19 cellular contexts compared by ENCODE assay signal in the genomic region with DNA sequence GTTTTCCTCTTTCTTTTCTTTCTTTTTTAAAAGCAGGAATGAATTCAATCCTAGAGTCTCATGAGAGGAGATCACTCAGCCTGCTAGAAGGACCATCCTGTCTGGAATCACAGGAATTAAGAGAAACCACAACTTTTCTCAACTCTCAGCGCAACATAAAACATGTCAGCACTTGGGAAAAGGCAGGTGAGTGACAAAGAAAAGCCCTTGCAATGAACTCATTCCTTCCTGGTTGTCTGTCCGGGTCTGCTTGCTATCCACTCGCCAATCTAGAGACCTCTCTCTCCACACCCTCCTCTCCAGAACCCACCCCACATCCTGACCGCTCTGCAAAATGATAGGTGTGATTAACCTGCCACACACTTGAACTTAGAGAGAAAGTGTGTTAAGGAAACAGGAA.
"Had no signal": no experiment of that assay in that cellular context is flagged by ENCODE, and none has a peak within 500 bp of the region (broad histone marks: within the 10 kb centered on the region; RNA-seq: fewer than 3 reads in every experiment).

No MANE protein-coding gene starts in this region.

- H3K9me3 ChIP-seq: neutrophil, thyroid gland had no signal

- H3K79me2 ChIP-seq: parathyroid adenoma had no signal

- ATAC-seq: activated CD8-positive, alpha-beta memory T cell treated with anti-CD3 and anti-CD28 coated beads, Interleukin-2, amount 10 ng/mL, durations not matched to agents 7 days and 5 days; effector memory CD8-positive, alpha-beta T cell; right cardiac atrium had no signal

- H3K27ac Mint-ChIP-seq: activated CD4-positive, alpha-beta memory T cell treated with anti-CD3 and anti-CD28 coated beads, Interleukin-2, amount 10 ng/mL, durations not matched to agents 7 days and 5 days; activated CD8-positive, alpha-beta memory T cell treated with anti-CD3 and anti-CD28 coated beads, Interleukin-2, amount 10 ng/mL, durations not matched to agents 7 days and 5 days; activated naive CD4-positive, alpha-beta T cell treated with anti-CD3 and anti-CD28 coated beads, Interleukin-2, amount 10 ng/mL, durations not matched to agents 7 days and 5 days; effector memory CD8-positive, alpha-beta T cell; nephron; stimulated activated naive CD8-positive, alpha-beta T cell treated with anti-CD3 and anti-CD28 coated beads, Interleukin-15, Interleukin-2, amounts not matched to agents 100 ng/mL and 50 ng/mL, for 24 hours had no signal

- H3K9ac ChIP-seq: parathyroid adenoma had no signal

- H3K36me3 ChIP-seq: heart right ventricle, left lung, neutrophil, thyroid gland had no signal

- H3K27me3 ChIP-seq: heart right ventricle, left lung, neutrophil, thyroid gland had no signal

- H3K4me1 ChIP-seq: parathyroid adenoma had no signal

- DNase-seq: activated CD4-positive, alpha-beta memory T cell treated with anti-CD3 and anti-CD28 coated beads, Interleukin-2, amount 10 ng/mL, durations not matched to agents 7 days and 5 days; activated CD4-positive, alpha-beta T cell treated with anti-CD3 and anti-CD28 coated beads for 48 hours; activated CD8-positive, alpha-beta memory T cell treated with anti-CD3 and anti-CD28 coated beads, Interleukin-2, amount 10 ng/mL, durations not matched to agents 7 days and 5 days; activated effector memory CD4-positive, alpha-beta T cell treated with anti-CD3 and anti-CD28 coated beads, Interleukin-2, amount 50 U/mL, for 16 hours; activated naive CD4-positive, alpha-beta T cell treated with anti-CD3 and anti-CD28 coated beads, Interleukin-2, amount 10 ng/mL, durations not matched to agents 7 days and 5 days; activated T-cell treated with anti-CD3 and anti-CD28 coated beads for 4 hours; caudate nucleus; effector memory CD8-positive, alpha-beta T cell; heart right ventricle; left lung; right cardiac atrium; stimulated activated CD4-positive, alpha-beta T cell treated with anti-CD3 and anti-CD28 coated beads, Interleukin-12 subunit alpha, Interleukin-12 subunit beta, amount 100 ng/mL, for 4 hours; SW 1271; T-helper 2 cell; thyroid gland had no signal

- H3K4me3 ChIP-seq: heart right ventricle, left lung, thyroid gland had no signal

- H3K4me1 Mint-ChIP-seq: activated CD4-positive, alpha-beta memory T cell treated with anti-CD3 and anti-CD28 coated beads, Interleukin-2, amount 10 ng/mL, durations not matched to agents 7 days and 5 days; activated CD8-positive, alpha-beta memory T cell treated with anti-CD3 and anti-CD28 coated beads, Interleukin-2, amount 10 ng/mL, durations not matched to agents 7 days and 5 days; activated naive CD4-positive, alpha-beta T cell treated with anti-CD3 and anti-CD28 coated beads, Interleukin-2, amount 10 ng/mL, durations not matched to agents 7 days and 5 days; nephron had no signal

- H3K4me3 Mint-ChIP-seq: activated CD4-positive, alpha-beta memory T cell treated with anti-CD3 and anti-CD28 coated beads, Interleukin-2, amount 10 ng/mL, durations not matched to agents 7 days and 5 days; activated CD8-positive, alpha-beta memory T cell treated with anti-CD3 and anti-CD28 coated beads, Interleukin-2, amount 10 ng/mL, durations not matched to agents 7 days and 5 days; activated naive CD4-positive, alpha-beta T cell treated with anti-CD3 and anti-CD28 coated beads, Interleukin-2, amount 10 ng/mL, durations not matched to agents 7 days and 5 days; effector memory CD8-positive, alpha-beta T cell; nephron; stimulated activated naive CD8-positive, alpha-beta T cell treated with anti-CD3 and anti-CD28 coated beads, Interleukin-15, Interleukin-2, amounts not matched to agents 100 ng/mL and 50 ng/mL, for 24 hours had no signal

- H2AFZ ChIP-seq: parathyroid adenoma had no signal

- H3K36me3 Mint-ChIP-seq: activated naive CD4-positive, alpha-beta T cell treated with anti-CD3 and anti-CD28 coated beads, Interleukin-2, amount 10 ng/mL, durations not matched to agents 7 days and 5 days had no signal

- H3K27ac ChIP-seq: heart right ventricle, left lung, neutrophil, parathyroid adenoma had no signal
